Comparison of ENCODE assay signal across 19 cellular contexts in the genomic region with DNA sequence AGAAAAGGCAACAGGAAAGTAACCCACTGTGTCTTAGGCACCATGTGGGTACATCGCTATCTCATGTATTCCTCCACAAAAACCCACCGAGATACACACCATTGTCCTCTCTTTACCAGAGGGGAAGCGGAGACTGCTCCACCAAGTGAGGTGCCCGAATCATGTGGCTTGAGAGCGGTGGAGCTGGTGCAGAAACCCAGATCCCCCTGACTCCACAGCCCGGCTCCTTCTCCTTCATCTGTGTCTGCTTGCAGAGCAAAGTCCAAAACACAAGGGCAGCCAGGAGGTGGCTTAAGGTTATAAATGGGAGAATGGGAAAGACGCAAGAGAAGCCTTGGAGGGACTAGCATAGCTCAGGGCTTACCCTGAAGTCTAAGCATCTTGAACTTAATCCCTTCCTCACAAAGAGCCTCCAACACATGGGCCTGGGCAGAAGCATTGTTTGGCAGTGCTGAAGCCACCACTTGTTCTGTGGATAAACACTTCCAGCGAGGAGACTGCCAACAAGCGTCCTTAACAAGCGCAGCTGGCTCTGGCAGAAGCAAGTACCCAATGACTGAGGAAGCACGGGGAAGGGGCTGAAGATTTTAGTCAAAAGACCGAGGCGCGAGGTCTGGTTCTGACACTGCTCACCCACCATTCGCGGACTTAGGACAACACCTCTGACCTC.
A peak's percentile ranks its signal among the peaks of the same experiment; 100 is the strongest.
DNase-seq lines count a peak whose midpoint lies in the region; ATAC-seq and TF ChIP-seq lines count a peak whose summit lies in the region.
"Had no signal": no experiment of that assay in that cellular context is flagged by ENCODE, and none has a peak within 500 bp of the region (broad histone marks: within the 10 kb centered on the region; RNA-seq: fewer than 3 reads in every experiment).

No MANE protein-coding gene starts in this region.

- 90% methylated on average over 16 of the region's 16 CpGs for WGBS in sigmoid colon, 2 donors

- H3K27ac ChIP-seq in sigmoid colon = peak overlapping the region in 3 of 4 donors; percentile 61 to 67 (median 62)
- H3K27ac ChIP-seq: epithelial cell of prostate, RWPE1 had no signal

- no peak for ATAC-seq in esophagus mucosa
- ATAC-seq: natural killer cell had no signal

- TF ChIP-seq CTCF in LNCaP clone FGC (IDR thresholded peaks at IDR 0.05; ENCODE audit: control insufficient read depth, extremely low read depth, insufficient read depth) = no peak
- no peak for TF ChIP-seq CTCF in sigmoid colon (IDR thresholded peaks at IDR 0.05)

- no peaks in the 10 kb centered on the region for H3K27me3 ChIP-seq in sigmoid colon

- TF ChIP-seq EP300 in sigmoid colon (IDR thresholded peaks at IDR 0.05) = no peak

- no peaks in the 10 kb centered on the region for H3K36me3 ChIP-seq in sigmoid colon

- peaks cover 0 to 15% (median 10%) of the 10 kb centered on the region in 4 donors for H3K4me1 ChIP-seq in sigmoid colon

- no peaks in the 10 kb centered on the region for H3K9me3 ChIP-seq in sigmoid colon

- H3K4me3 ChIP-seq in LNCaP clone FGC (ENCODE audit: low read depth, low read length) = no peak overlapping the region
- no peak overlapping the region for H3K4me3 ChIP-seq in sigmoid colon
- H3K4me3 ChIP-seq: coronary artery had no signal

- intact Hi-C loops in sigmoid colon (cut with DNase I) = no loop called here

- DNase-seq in LNCaP clone FGC (ENCODE audit: low read depth) = peak; percentile 78
- DNase-seq in ecto neural progenitor cell (ENCODE audit: low spot score) = peak; percentile 41
- peak in 35 of 51 donors; percentile 18 to 87 (median 53) for DNase-seq in hypothalamus (lab: John Stamatoyannopoulos, UW)
- DNase-seq in sigmoid colon = no peak
- DNase-seq in stimulated activated naive CD4-positive, alpha-beta T cell treated with Interleukin-2 at 50 U/mL for 16 hours (lab: John Stamatoyannopoulos, UW) = no peak
- no peak for DNase-seq in SIG-M5 treated with dmso at 0.1 percent for 504 hours (lab: John Stamatoyannopoulos, UW; ENCODE audit: unreplicated experiment)
- no peak for DNase-seq in NCI-H187 (lab: John Stamatoyannopoulos, UW)
- DNase-seq: activated CD4-positive, alpha-beta T cell treated with anti-CD3 and anti-CD28 coated beads, Interleukin-2, amount 50 U/mL, for 4 hours; activated naive CD4-positive, alpha-beta T cell treated with anti-CD3 and anti-CD28 coated beads, Interleukin-2, amount 10 ng/mL, durations not matched to agents 7 days and 5 days; CD8-positive, alpha-beta memory T cell; DND-41; immature natural killer cell; mesenchymal stem cell; natural killer cell; NCI-H226 had no signal

- TF ChIP-seq POLR2A in sigmoid colon (IDR thresholded peaks at IDR 0.05) = no peak

Comparison
In these comparisons a context has a peak if more than half of its experiments do, and no peak if none do; other contexts are left out.
1. DNase-seq: peak in LNCaP clone FGC (single experiment), ecto neural progenitor cell (single experiment) and hypothalamus (35 of 51); none in sigmoid colon (single experiment), stimulated activated naive CD4-positive, alpha-beta T cell treated with Interleukin-2 at 50 U/mL for 16 hours (single experiment), SIG-M5 treated with dmso at 0.1 percent for 504 hours (single experiment) and NCI-H187 (0 of 2).